Comparison of ENCODE assay signal across 16 cellular contexts in genomic region chr3:182908471-182908870, GRCh38.
"Had no signal": no experiment of that assay in that cellular context is flagged by ENCODE, and none has a peak within 500 bp of the region (broad histone marks: within the 10 kb centered on the region; RNA-seq: fewer than 3 reads in every experiment).

No MANE protein-coding gene starts in this region.

- ATAC-seq: heart right ventricle, sciatic nerve, upper lobe of right lung had no signal

- H3K9me3 ChIP-seq: breast epithelium, esophagus muscularis mucosa, heart right ventricle, left lung, spleen, thoracic aorta, upper lobe of right lung had no signal

- H3K27me3 ChIP-seq: breast epithelium, esophagus muscularis mucosa, heart right ventricle, left lung, pancreas, spleen, upper lobe of right lung had no signal

- H3K4me3 ChIP-seq: breast epithelium, esophagus muscularis mucosa, heart right ventricle, left lung, pancreas, spleen, thoracic aorta, upper lobe of right lung had no signal

- DNase-seq: activated CD4-positive, alpha-beta T cell treated with anti-CD3 and anti-CD28 coated beads, Interleukin-2, amount 50 U/mL, for 4 hours; activated CD4-positive, CD25-positive, alpha-beta regulatory T cell treated with anti-CD3 and anti-CD28 coated beads, Interleukin-2, amount 50 U/mL, for 72 hours; activated T-cell treated with anti-CD3 and anti-CD28 coated beads, Interleukin-2, amount 50 U/mL, for 24 hours; aorta; heart right ventricle; kidney; left lung; mammary epithelial cell; naive B cell; pancreas; spleen; upper lobe of right lung had no signal

- H3K27ac ChIP-seq: breast epithelium, esophagus muscularis mucosa, heart right ventricle, left lung, pancreas, spleen, thoracic aorta, upper lobe of right lung had no signal
